ENCODE assay signal across 8 cellular contexts in genomic region chr4:15004701-15005301, GRCh38. TPM values are rescaled to one million over a fixed set of nuclear protein-coding genes. Genes with fewer than 3 reads are reported as not detected.
A peak's percentile ranks its signal among the peaks of the same experiment; 100 is the strongest.
DNase-seq lines count a peak whose midpoint lies in the region; ATAC-seq, FAIRE-seq and TF ChIP-seq lines count a peak whose summit lies in the region.

No MANE protein-coding gene starts in this region.

- intact Hi-C loops in mammary epithelial cell (cut with micrococcal nuclease) = loop anchor here (1.0 to 10.0 kb wide), 8 partner anchors 112 to 1522 kb away; partner anchors contain the start of genes BOD1L1 and RAB28

- no peaks in the 10 kb centered on the region for H3K36me3 ChIP-seq in HUES48 (ENCODE audit: control insufficient read depth, insufficient read depth, low read length)
- H3K36me3 ChIP-seq in mammary epithelial cell (ENCODE audit: insufficient read depth, low read length) = peaks cover 6% of the 10 kb centered on the region

- H2AFZ ChIP-seq in mammary epithelial cell (ENCODE audit: low read depth, low read length) = peak overlapping the region; percentile 86

- H3K27me3 ChIP-seq in HUES48 (ENCODE audit: control insufficient read depth, insufficient read depth, low read length) = peaks cover 24% of the 10 kb centered on the region
- H3K27me3 ChIP-seq in mammary epithelial cell (ENCODE audit: insufficient read depth, low read length) = no peaks in the 10 kb centered on the region

- H3K9ac ChIP-seq in HUES48 (ENCODE audit: low read depth, low read length) (0 out of 2 replicates have a peak overlapping the region, but pooled peaks have one; percentile 28), mammary epithelial cell (ENCODE audit: insufficient read depth, low read length) (peak overlapping the region; percentile 89)

- no peak for ATAC-seq in GM18868 (IDR thresholded peaks at IDR 0.05; ENCODE audit: unreplicated experiment)

- no peak overlapping the region for H3K27ac ChIP-seq in HUES48 (ENCODE audit: low read depth, low read length)
- H3K27ac ChIP-seq in mammary epithelial cell (ENCODE audit: insufficient read depth, low read depth, low read length) = peak overlapping the region; percentile 88
- H3K27ac ChIP-seq in skin epidermis = peak overlapping the region; percentile 94 to 100 (median 100)

- peaks cover 54% of the 10 kb centered on the region for H3K79me2 ChIP-seq in mammary epithelial cell (ENCODE audit: insufficient read depth, low read length)

- dilution Hi-C loops in mammary epithelial cell (cut with HindIII; ENCODE audit: low sequenced_read_pairs) = no loop called here

- in situ Hi-C loops in mammary epithelial cell (cut with MboI; ENCODE audit: low sequenced_read_pairs in 2 of 2) = loop anchor here in 1 of 2 donors (10.0 to 25.0 kb wide), 2 partner anchors 130 to 1368 kb away; partner anchors contain the start of gene BOD1L1

- H4K20me1 ChIP-seq in mammary epithelial cell (ENCODE audit: insufficient read depth, low read length) = no peaks in the 10 kb centered on the region

- CTCF ChIA-PET in mammary epithelial cell (lab: Charles Lee; ENCODE audit: low non-redundant PET) = no interaction called here

- peak overlapping the region; percentile 86 for H3K4me2 ChIP-seq in mammary epithelial cell (ENCODE audit: insufficient read depth, low read depth, low read length)

- 3% methylated on average over 18 of the region's 46 CpGs for WGBS in mammary epithelial cell (ENCODE audit: low coverage, missing lambda C conversion rate)

- no TSS peak for BruUV-seq in mammary epithelial cell (replicated peaks; lab: Mats Ljungman, UMichigan)

- FAIRE-seq in D721Med (lab: Jason Lieb, UNC) = no peak

- DNase-seq in UCSD-AML1 (lab: John Stamatoyannopoulos, UW; ENCODE audit: unreplicated experiment) (peak; percentile 71), mammary epithelial cell (peak; percentile 80), iPS-NIHi7 (ENCODE audit: extremely low spot score) (peak; percentile 34), D721Med (ENCODE audit: insufficient read length, low spot score) (no peak)

- peak overlapping the region; percentile 72 for H3K4me3 ChIP-seq in GM08714 (ENCODE audit: low read length)
- H3K4me3 ChIP-seq in HUES48 (ENCODE audit: low read depth, low read length) = peak overlapping the region; percentile 93
- H3K4me3 ChIP-seq in mammary epithelial cell (replicated peaks in 1 of 3; ENCODE audit: insufficient read depth in 1 of 3, low read depth in 2 of 3, low read length in 3 of 3) = peak overlapping the region; percentile 72 to 98 (median 86)
- peak overlapping the region; percentile 63 to 99 (median 82) for H3K4me3 ChIP-seq in skin epidermis

- TF ChIP-seq CTCF in mammary epithelial cell (conservative IDR thresholded peaks at IDR 0.05 in 1 of 2, IDR thresholded peaks at IDR 0.05 in 1 of 2; ENCODE audit: extremely low read depth in 1 of 2, insufficient read depth in 1 of 2, low read depth in 1 of 2, low read length in 2 of 2) (peak in 1 of 2 donors; percentile 15), D721Med (IDR thresholded peaks at IDR 0.05; ENCODE audit: insufficient read depth, missing control alignments) (no peak)

- H3K9me3 ChIP-seq in HUES48 (ENCODE audit: control insufficient read depth, insufficient read depth, low read length) (no peaks in the 10 kb centered on the region), mammary epithelial cell (replicated peaks; ENCODE audit: insufficient read depth, low read length) (no peaks in the 10 kb centered on the region)

- H3K4me1 ChIP-seq in HUES48 (ENCODE audit: control insufficient read depth, insufficient read depth, low read length) (peaks cover 54% of the 10 kb centered on the region), mammary epithelial cell (ENCODE audit: insufficient read depth, low read length) (peaks cover 3% of the 10 kb centered on the region)

RNA-seq across cellular contexts. Expression of gene CPEB2, which starts 2.5 kb away (rescaled TPM):
- 10 to 100 TPM; 16.1 to 21.5 TPM for total RNA-seq in mammary epithelial cell
- 2.4 TPM for polyA plus RNA-seq in mammary epithelial cell
- polyA minus RNA-seq in mammary epithelial cell = 2.6 TPM
